14 cellular contexts compared by ENCODE assay signal in the genomic region with DNA sequence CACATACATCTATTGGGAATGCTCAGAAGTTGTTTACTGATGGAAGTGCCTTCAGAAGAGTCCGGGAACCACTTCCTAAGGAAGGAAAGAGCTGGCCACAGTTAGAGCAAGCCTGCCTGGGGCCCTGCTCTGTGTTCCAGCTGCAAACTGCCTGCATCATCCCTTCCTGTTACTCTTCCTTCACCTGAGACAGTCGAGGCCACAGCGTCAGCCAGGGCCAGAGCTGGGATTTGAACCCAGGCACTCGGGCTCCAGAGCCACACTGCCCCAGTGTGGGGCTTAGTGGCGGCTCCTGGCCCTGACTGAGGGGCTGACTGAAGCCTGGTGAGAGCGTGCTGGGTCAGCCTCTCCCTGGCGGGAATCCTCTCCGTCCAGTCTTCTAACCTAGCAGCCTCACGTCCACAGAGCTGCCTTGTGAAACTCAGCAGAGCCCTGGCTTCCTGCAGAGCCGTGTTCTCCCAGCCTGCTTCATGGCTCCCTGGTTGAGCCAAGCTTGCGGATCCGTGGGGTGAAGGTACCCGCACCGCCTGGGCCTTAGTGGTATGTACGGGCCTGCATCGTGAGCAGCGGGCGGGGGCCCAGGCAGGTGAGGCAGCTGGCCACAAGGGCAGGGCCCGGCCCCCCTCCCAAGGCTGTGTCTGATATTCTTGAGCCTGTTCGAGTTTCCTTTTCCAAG. TPM values are rescaled to one million over a fixed set of nuclear protein-coding genes. Genes with fewer than 3 reads are reported as not detected.
DNase-seq lines count a peak whose midpoint lies in the region; ATAC-seq, FAIRE-seq and TF ChIP-seq lines count a peak whose summit lies in the region.
"Had no signal": no experiment of that assay in that cellular context is flagged by ENCODE, and none has a peak within 500 bp of the region (broad histone marks: within the 10 kb centered on the region; RNA-seq: fewer than 3 reads in every experiment).

No MANE protein-coding gene starts in this region.

- no peaks in the 10 kb centered on the region for H4K20me1 ChIP-seq in endothelial cell of umbilical vein (replicated peaks; ENCODE audit: control insufficient read depth, extremely low read depth, insufficient read depth, low read length)

- TF ChIP-seq CTCF in endothelial cell of umbilical vein (IDR thresholded peaks at IDR 0.05; ENCODE audit: extremely low read depth in 1 of 2, insufficient read depth in 1 of 2, low read depth in 1 of 2, low read length in 2 of 2) = no peak
- no peak for TF ChIP-seq CTCF in suprapubic skin (IDR thresholded peaks at IDR 0.05)
- no peak for TF ChIP-seq CTCF in osteocyte (IDR thresholded peaks at IDR 0.05)

- no peak overlapping the region for H3K9ac ChIP-seq in endothelial cell of umbilical vein (replicated peaks; ENCODE audit: extremely low read depth, insufficient read depth, low read length)

- H3K27me3 Mint-ChIP-seq in activated naive CD4-positive, alpha-beta T cell treated with anti-CD3 and anti-CD28 coated beads, Interleukin-2, amount 10 ng/mL, durations not matched to agents 7 days and 5 days = peaks cover 4% of the 10 kb centered on the region
- H3K27me3 Mint-ChIP-seq in osteocyte (ENCODE audit: unreplicated experiment) = no peaks in the 10 kb centered on the region

- POLR2A ChIA-PET in endothelial cell of umbilical vein (lab: Charles Lee) = interaction anchor here (0.6 kb wide), 3 partner anchors 36 to 1489 kb away, joined by 3 to 4 read pairs (median 4); no protein-coding TSS in a partner anchor

- H3K4me2 ChIP-seq in endothelial cell of umbilical vein (ENCODE audit: insufficient read depth, low read length) = no peak overlapping the region

- 52% methylated on average over 5 of the region's 20 CpGs for WGBS in suprapubic skin

- no peak for ATAC-seq in HG03378 (IDR thresholded peaks at IDR 0.05; ENCODE audit: unreplicated experiment)

- H3K27ac ChIP-seq in endothelial cell of umbilical vein (ENCODE audit: insufficient read depth, low read depth, low read length) = no peak overlapping the region
- H3K27ac ChIP-seq in suprapubic skin = peak overlapping the region; percentile 89

- H3K36me3 ChIP-seq in endothelial cell of umbilical vein (ENCODE audit: control insufficient read depth in 2 of 2, extremely low read depth in 1 of 2, insufficient read depth in 2 of 2, low read length in 2 of 2) (no peaks in the 10 kb centered on the region), suprapubic skin (no peaks in the 10 kb centered on the region)
- H3K36me3 ChIP-seq: HAP-1 had no signal

- H3K4me3 Mint-ChIP-seq in activated naive CD4-positive, alpha-beta T cell treated with anti-CD3 and anti-CD28 coated beads, Interleukin-2, amount 10 ng/mL, durations not matched to agents 7 days and 5 days = no peak overlapping the region
- H3K4me3 Mint-ChIP-seq in osteocyte (ENCODE audit: unreplicated experiment) = no peak overlapping the region

- intact Hi-C loops in endothelial cell of umbilical vein (cut with micrococcal nuclease) = loop anchor here (2.0 kb wide), 1 partner anchor 27 kb away; a partner anchor contains a TSS

- H3K4me1 Mint-ChIP-seq in activated naive CD4-positive, alpha-beta T cell treated with anti-CD3 and anti-CD28 coated beads, Interleukin-2, amount 10 ng/mL, durations not matched to agents 7 days and 5 days = peaks cover 60% of the 10 kb centered on the region
- H3K4me1 Mint-ChIP-seq in osteocyte (ENCODE audit: unreplicated experiment) = peaks cover 28% of the 10 kb centered on the region

- no peaks in the 10 kb centered on the region for H3K9me3 Mint-ChIP-seq in activated naive CD4-positive, alpha-beta T cell treated with anti-CD3 and anti-CD28 coated beads, Interleukin-2, amount 10 ng/mL, durations not matched to agents 7 days and 5 days
- no peaks in the 10 kb centered on the region for H3K9me3 Mint-ChIP-seq in osteocyte (ENCODE audit: unreplicated experiment)

- no peaks in the 10 kb centered on the region for H3K27me3 ChIP-seq in endothelial cell of umbilical vein (ENCODE audit: control insufficient read depth in 2 of 2, insufficient read depth in 2 of 2, low read length in 2 of 2)
- H3K27me3 ChIP-seq in suprapubic skin = no peaks in the 10 kb centered on the region

- H3K9me1 ChIP-seq in endothelial cell of umbilical vein (replicated peaks; ENCODE audit: control insufficient read depth, extremely low read depth, insufficient read depth, low read length) = no peaks in the 10 kb centered on the region

- peak overlapping the region; percentile 55 for H3K27ac Mint-ChIP-seq in activated naive CD4-positive, alpha-beta T cell treated with anti-CD3 and anti-CD28 coated beads, Interleukin-2, amount 10 ng/mL, durations not matched to agents 7 days and 5 days
- H3K27ac Mint-ChIP-seq in osteocyte (ENCODE audit: unreplicated experiment) = no peak overlapping the region

- dilution Hi-C loops in endothelial cell of umbilical vein (cut with MboI; ENCODE audit: extremely low pct_ligation_motif_present, low sequenced_read_pairs) = no loop called here

- H3K4me1 ChIP-seq in endothelial cell of umbilical vein (ENCODE audit: control insufficient read depth, extremely low read depth, insufficient read depth, low read length) (peaks cover 22% of the 10 kb centered on the region), suprapubic skin (peaks cover 62% of the 10 kb centered on the region)

- FAIRE-seq in endothelial cell of umbilical vein (lab: Jason Lieb, UNC) = peak; percentile 73
- FAIRE-seq: A204.1, GM12891 had no signal

- no peaks in the 10 kb centered on the region for H3K9me3 ChIP-seq in endothelial cell of umbilical vein (replicated peaks; ENCODE audit: control insufficient read depth, insufficient read depth, low read length)
- H3K9me3 ChIP-seq in suprapubic skin = no peaks in the 10 kb centered on the region
- H3K9me3 ChIP-seq: HAP-1 had no signal

- BruUV-seq in endothelial cell of umbilical vein (replicated peaks; lab: Mats Ljungman, UMichigan) = no TSS peak

- no peak overlapping the region for H2AFZ ChIP-seq in endothelial cell of umbilical vein (ENCODE audit: low read depth, low read length)

- H3K4me3 ChIP-seq in endothelial cell of umbilical vein (replicated peaks in 1 of 3; ENCODE audit: insufficient read depth in 1 of 3, low read depth in 1 of 3, low read length in 3 of 3) (no peak overlapping the region), suprapubic skin (no peak overlapping the region)
- H3K4me3 ChIP-seq: HAP-1 had no signal

- no peak for TF ChIP-seq EP300 in suprapubic skin (IDR thresholded peaks at IDR 0.05)

- DNase-seq in activated naive CD4-positive, alpha-beta T cell treated with anti-CD3 and anti-CD28 coated beads, Interleukin-2, amount 10 ng/mL, durations not matched to agents 7 days and 5 days = no peak
- DNase-seq in activated naive CD4-positive, alpha-beta T cell treated with Interleukin-2 at 50 U/mL for 16 hours = no peak
- DNase-seq in endothelial cell of umbilical vein (ENCODE audit: low read depth, low spot score) = no peak
- no peak for DNase-seq in suprapubic skin (ENCODE audit: low spot score in 2 of 2)
- DNase-seq in osteocyte (ENCODE audit: extremely low spot score, unreplicated experiment) = no peak
- DNase-seq: dermis blood vessel endothelial cell; NCI-H1930; nucleus accumbens; stimulated activated naive CD4-positive, alpha-beta T cell treated with Interleukin-2 at 50 U/mL for 16 hours; T-helper 1 cell had no signal

- H3K79me2 ChIP-seq in endothelial cell of umbilical vein (ENCODE audit: control insufficient read depth, insufficient read depth, low read length) = no peaks in the 10 kb centered on the region

- peaks cover 34% of the 10 kb centered on the region for H3K36me3 Mint-ChIP-seq in activated naive CD4-positive, alpha-beta T cell treated with anti-CD3 and anti-CD28 coated beads, Interleukin-2, amount 10 ng/mL, durations not matched to agents 7 days and 5 days
- no peaks in the 10 kb centered on the region for H3K36me3 Mint-ChIP-seq in osteocyte (ENCODE audit: unreplicated experiment)

- CTCF ChIA-PET in activated naive CD4-positive, alpha-beta T cell treated with anti-CD3 and anti-CD28 coated beads, Interleukin-2, amount 10 ng/mL, durations not matched to agents 7 days and 5 days (lab: Charles Lee) = interaction anchor here (1.5 to 1.8 kb wide), 3 partner anchors 20 to 57 kb away, joined by 3 to 8 read pairs (median 6); no protein-coding TSS in a partner anchor
- CTCF ChIA-PET in endothelial cell of umbilical vein (lab: Charles Lee) = interaction anchor here (1.2 to 1.7 kb wide), 6 partner anchors 10 to 57 kb away, joined by 3 to 7 read pairs (median 4); no protein-coding TSS in a partner anchor

- no peak for TF ChIP-seq POLR2A in endothelial cell of umbilical vein (IDR thresholded peaks at IDR 0.05; ENCODE audit: low read depth, low read length)
- no peak for TF ChIP-seq POLR2A in suprapubic skin (IDR thresholded peaks at IDR 0.05)

RNA-seq across cellular contexts. Expression of a gene that starts 4.6 kb away (rescaled TPM):
- total RNA-seq in endothelial cell of umbilical vein (not detected in 2 replicates), suprapubic skin (1 to 10 TPM in 3 of 4 donors, not detected in 1; 1.4 to 2.7 (median 2.1) TPM), osteocyte (not detected in 2 replicates)
- polyA plus RNA-seq in endothelial cell of umbilical vein = not detected in 2 replicates
- not detected in 2 replicates for polyA plus RNA-seq in endothelial cell of umbilical vein (2011; cell fraction: cytosol; rRNA removed)
- not detected in 2 replicates for polyA plus RNA-seq in endothelial cell of umbilical vein (2011; cell fraction: nucleus; rRNA removed)
- polyA plus RNA-seq in endothelial cell of umbilical vein (2012) = not detected in 2 replicates
- polyA minus RNA-seq in endothelial cell of umbilical vein = not detected in 2 replicates
- not detected for polyA minus RNA-seq in endothelial cell of umbilical vein (2011; cell fraction: cytosol; rRNA and poly(A)+ RNA removed)
- polyA minus RNA-seq in endothelial cell of umbilical vein (2011; cell fraction: nucleus; rRNA and poly(A)+ RNA removed) = not detected in 2 replicates
- total RNA-seq: dermis blood vessel endothelial cell had no signal

RNA-seq across cellular contexts. Expression of a gene that starts 11.0 kb away (rescaled TPM):
- total RNA-seq in endothelial cell of umbilical vein (0.99 and 1.3 TPM in 2 replicates), suprapubic skin (1 to 10 TPM in 2 of 4 donors, under 1 TPM in 2; 0.36 to 6.4 (median 1.8) TPM), osteocyte (0.40 and 0.99 TPM in 2 replicates)
- 0.07 and 0.16 TPM in 2 replicates for polyA plus RNA-seq in endothelial cell of umbilical vein
- 0.04 and 0.08 TPM in 2 replicates for polyA plus RNA-seq in endothelial cell of umbilical vein (2011; cell fraction: cytosol; rRNA removed)
- 0.29 and 0.32 TPM in 2 replicates for polyA plus RNA-seq in endothelial cell of umbilical vein (2011; cell fraction: nucleus; rRNA removed)
- polyA plus RNA-seq in endothelial cell of umbilical vein (2012) = not detected in 2 replicates
- 0.08 TPM in 1 of 2 replicates, not detected in the other for polyA minus RNA-seq in endothelial cell of umbilical vein
- not detected for polyA minus RNA-seq in endothelial cell of umbilical vein (2011; cell fraction: cytosol; rRNA and poly(A)+ RNA removed)
- 0.14 TPM in 1 of 2 replicates, not detected in the other for polyA minus RNA-seq in endothelial cell of umbilical vein (2011; cell fraction: nucleus; rRNA and poly(A)+ RNA removed)

RNA-seq across cellular contexts. Expression of a gene that starts 13.0 kb away (rescaled TPM):
- total RNA-seq in endothelial cell of umbilical vein = 58.0 and 72.4 TPM in 2 replicates
- 23.2 and 26.7 TPM in 2 replicates for polyA plus RNA-seq in endothelial cell of umbilical vein
- 7.1 and 11.0 TPM in 2 replicates for polyA plus RNA-seq in endothelial cell of umbilical vein (2011; cell fraction: cytosol; rRNA removed)
- polyA plus RNA-seq in endothelial cell of umbilical vein (2011; cell fraction: nucleus; rRNA removed) = 51.1 and 62.2 TPM in 2 replicates
- 13.7 and 26.4 TPM in 2 replicates for polyA plus RNA-seq in endothelial cell of umbilical vein (2012)
- polyA minus RNA-seq in endothelial cell of umbilical vein = 14.8 and 17.1 TPM in 2 replicates
- 36.7 TPM for polyA minus RNA-seq in endothelial cell of umbilical vein (2011; cell fraction: cytosol; rRNA and poly(A)+ RNA removed)
- 17.9 and 26.0 TPM in 2 replicates for polyA minus RNA-seq in endothelial cell of umbilical vein (2011; cell fraction: nucleus; rRNA and poly(A)+ RNA removed)
- 10 to 100 TPM; 27.9 to 48.8 (median 32.0) TPM for total RNA-seq in suprapubic skin
- total RNA-seq in osteocyte = 31.2 and 32.6 TPM in 2 replicates

RNA-seq across cellular contexts. Expression of a gene that starts 26.8 kb away (rescaled TPM):
- total RNA-seq in endothelial cell of umbilical vein (58.6 and 65.9 TPM in 2 replicates), suprapubic skin (100 to 1,000 TPM; 127 to 139 (median 133) TPM), osteocyte (43.2 and 48.6 TPM in 2 replicates)
- polyA plus RNA-seq in endothelial cell of umbilical vein = 281 and 431 TPM in 2 replicates
- polyA plus RNA-seq in endothelial cell of umbilical vein (2011; cell fraction: cytosol; rRNA removed) = 97.5 and 128 TPM in 2 replicates
- 46.6 and 51.0 TPM in 2 replicates for polyA plus RNA-seq in endothelial cell of umbilical vein (2011; cell fraction: nucleus; rRNA removed)
- 63.4 and 110 TPM in 2 replicates for polyA plus RNA-seq in endothelial cell of umbilical vein (2012)
- polyA minus RNA-seq in endothelial cell of umbilical vein = 144 and 146 TPM in 2 replicates
- 62.3 TPM for polyA minus RNA-seq in endothelial cell of umbilical vein (2011; cell fraction: cytosol; rRNA and poly(A)+ RNA removed)
- polyA minus RNA-seq in endothelial cell of umbilical vein (2011; cell fraction: nucleus; rRNA and poly(A)+ RNA removed) = 15.9 and 17.9 TPM in 2 replicates

RNA-seq across cellular contexts. Expression of a gene that starts 45.3 kb away (rescaled TPM):
- total RNA-seq in endothelial cell of umbilical vein (110 and 111 TPM in 2 replicates), suprapubic skin (1 to 10 TPM; 1.0 to 9.1 (median 7.0) TPM), osteocyte (16.0 and 16.2 TPM in 2 replicates)
- 159 and 174 TPM in 2 replicates for polyA plus RNA-seq in endothelial cell of umbilical vein
- 132 and 151 TPM in 2 replicates for polyA plus RNA-seq in endothelial cell of umbilical vein (2011; cell fraction: cytosol; rRNA removed)
- polyA plus RNA-seq in endothelial cell of umbilical vein (2011; cell fraction: nucleus; rRNA removed) = 73.7 and 83.5 TPM in 2 replicates
- 55.8 and 72.4 TPM in 2 replicates for polyA plus RNA-seq in endothelial cell of umbilical vein (2012)
- polyA minus RNA-seq in endothelial cell of umbilical vein = 65.8 and 76.3 TPM in 2 replicates
- 114 TPM for polyA minus RNA-seq in endothelial cell of umbilical vein (2011; cell fraction: cytosol; rRNA and poly(A)+ RNA removed)
- 23.5 and 26.9 TPM in 2 replicates for polyA minus RNA-seq in endothelial cell of umbilical vein (2011; cell fraction: nucleus; rRNA and poly(A)+ RNA removed)
